Comparison of ENCODE assay signal across 14 cellular contexts in the genomic region with DNA sequence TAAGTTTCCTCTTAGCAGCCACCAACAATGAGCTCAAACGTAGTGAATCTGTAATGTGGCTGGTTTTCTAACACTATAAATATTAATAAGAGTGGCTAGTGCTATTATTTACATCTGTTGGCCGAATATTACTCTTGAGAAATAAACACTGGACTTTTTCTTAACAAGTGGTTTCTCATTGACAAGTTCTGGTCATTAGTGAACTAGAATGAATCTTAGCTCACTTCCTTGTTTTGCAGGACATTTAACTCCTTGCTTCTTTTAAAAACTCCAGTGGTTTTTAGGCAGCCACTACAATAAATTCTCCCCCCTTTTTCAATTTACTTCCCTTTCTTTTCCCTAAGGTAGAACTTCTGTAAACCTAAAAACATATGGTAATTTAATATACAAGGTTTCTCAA.
DNase-seq lines count a peak whose midpoint lies in the region; ATAC-seq and TF ChIP-seq lines count a peak whose summit lies in the region.
"Had no signal": no experiment of that assay in that cellular context is flagged by ENCODE, and none has a peak within 500 bp of the region (broad histone marks: within the 10 kb centered on the region; RNA-seq: fewer than 3 reads in every experiment).

No MANE protein-coding gene starts in this region.

- TF ChIP-seq CTCF in testis (IDR thresholded peaks at IDR 0.05), result no peak

- H3K4me1 Mint-ChIP-seq in activated T-cell treated with anti-CD3 and anti-CD28 coated beads, Interleukin-2, amount 50 U/mL, for 72 hours (ENCODE audit: low read depth), result no peaks in the 10 kb centered on the region
- peaks cover 7% of the 10 kb centered on the region in 2 donors for H3K4me1 Mint-ChIP-seq in effector memory CD8-positive, alpha-beta T cell (ENCODE audit: low read depth in 2 of 2)
- no peaks in the 10 kb centered on the region for H3K4me1 Mint-ChIP-seq in stimulated activated memory B cell treated with anti-CD40 and anti-IgM and Interleukin-4, amounts not matched to agents 10 μg/mL and 1 μg/mL and 100 μg/mL, for 72 hours

- H3K27ac ChIP-seq in testis, result no peak overlapping the region
- H3K27ac ChIP-seq: Peyer's patch had no signal

- H3K27me3 ChIP-seq in testis, result no peaks in the 10 kb centered on the region
- H3K27me3 ChIP-seq: Peyer's patch had no signal

- no peaks in the 10 kb centered on the region for H3K36me3 ChIP-seq in testis (ENCODE audit: low read depth, missing control alignments)

- no peaks in the 10 kb centered on the region for H3K4me1 ChIP-seq in testis
- H3K4me1 ChIP-seq: Peyer's patch had no signal

- H3K36me3 Mint-ChIP-seq in activated T-cell treated with anti-CD3 and anti-CD28 coated beads, Interleukin-2, amount 50 U/mL, for 72 hours (ENCODE audit: insufficient read depth in 2 of 2), result peaks cover 3 to 9% of the 10 kb centered on the region in 2 donors
- peaks cover 38% of the 10 kb centered on the region for H3K36me3 Mint-ChIP-seq in effector memory CD8-positive, alpha-beta T cell (ENCODE audit: insufficient read depth)
- H3K36me3 Mint-ChIP-seq in stimulated activated memory B cell treated with anti-CD40 and anti-IgM and Interleukin-4, amounts not matched to agents 10 μg/mL and 1 μg/mL and 100 μg/mL, for 72 hours, result peaks cover 51% of the 10 kb centered on the region

- no peaks in the 10 kb centered on the region for H3K9me3 Mint-ChIP-seq in activated T-cell treated with anti-CD3 and anti-CD28 coated beads, Interleukin-2, amount 50 U/mL, for 72 hours
- H3K9me3 Mint-ChIP-seq in effector memory CD8-positive, alpha-beta T cell, result no peaks in the 10 kb centered on the region
- peaks cover 3% of the 10 kb centered on the region for H3K9me3 Mint-ChIP-seq in stimulated activated memory B cell treated with anti-CD40 and anti-IgM and Interleukin-4, amounts not matched to agents 10 μg/mL and 1 μg/mL and 100 μg/mL, for 72 hours
- H3K9me3 Mint-ChIP-seq: H9 had no signal

- ATAC-seq in activated T-cell treated with anti-CD3 and anti-CD28 coated beads, Interleukin-2, amount 50 U/mL, for 72 hours (replicated peaks in 1 of 2), result no peak
- ATAC-seq in effector memory CD8-positive, alpha-beta T cell (replicated peaks), result no peak
- ATAC-seq in stimulated activated memory B cell treated with anti-CD40 and anti-IgM and Interleukin-4, amounts not matched to agents 10 μg/mL and 1 μg/mL and 100 μg/mL, for 72 hours, result no peak
- ATAC-seq in HG03097 (IDR thresholded peaks at IDR 0.05; ENCODE audit: low FRiP score, unreplicated experiment), result no peak
- ATAC-seq: Right ventricle myocardium inferior had no signal

- no peaks in the 10 kb centered on the region for H3K27me3 Mint-ChIP-seq in activated T-cell treated with anti-CD3 and anti-CD28 coated beads, Interleukin-2, amount 50 U/mL, for 72 hours (ENCODE audit: low read depth)
- H3K27me3 Mint-ChIP-seq in effector memory CD8-positive, alpha-beta T cell, result no peaks in the 10 kb centered on the region
- H3K27me3 Mint-ChIP-seq in stimulated activated memory B cell treated with anti-CD40 and anti-IgM and Interleukin-4, amounts not matched to agents 10 μg/mL and 1 μg/mL and 100 μg/mL, for 72 hours, result no peaks in the 10 kb centered on the region

- peak overlapping the region; percentile 89 for H3K27ac Mint-ChIP-seq in activated T-cell treated with anti-CD3 and anti-CD28 coated beads, Interleukin-2, amount 50 U/mL, for 72 hours
- peak overlapping the region; percentile 8 to 15 for H3K27ac Mint-ChIP-seq in effector memory CD8-positive, alpha-beta T cell
- H3K27ac Mint-ChIP-seq in stimulated activated memory B cell treated with anti-CD40 and anti-IgM and Interleukin-4, amounts not matched to agents 10 μg/mL and 1 μg/mL and 100 μg/mL, for 72 hours, result peak overlapping the region; percentile 28
- H3K27ac Mint-ChIP-seq: H9 had no signal

- DNase-seq in activated T-cell treated with anti-CD3 and anti-CD28 coated beads, Interleukin-2, amount 50 U/mL, for 72 hours, result no peak
- DNase-seq in activated T-cell treated with anti-CD3 and anti-CD28 coated beads for 4 hours (no peak), OCI-M1 (lab: John Stamatoyannopoulos, UW) (peak; percentile 24), testis (no peak)
- no peak for DNase-seq in effector memory CD8-positive, alpha-beta T cell
- no peak for DNase-seq in activated CD8-positive, alpha-beta memory T cell treated with anti-CD3 and anti-CD28 coated beads, Interleukin-2, amount 50 U/mL, for 4 hours
- DNase-seq: H9, NCI-H1417 treated with DMSO at 0.1 percent for 48 hours, NCI-H2029, NCI-H774, Peyer's patch had no signal

- TF ChIP-seq POLR2A in testis (IDR thresholded peaks at IDR 0.05), result no peak

- 55 to 72% methylated on average over 2 of the region's 2 CpGs for WGBS in testis, 2 donors

- intact Hi-C loops in testis (cut with DNase I; ENCODE audit: low total_unique reads), result no loop called here

- H3K4me3 ChIP-seq in testis, result no peak overlapping the region
- H3K4me3 ChIP-seq: Peyer's patch had no signal

- H3K4me3 Mint-ChIP-seq in activated T-cell treated with anti-CD3 and anti-CD28 coated beads, Interleukin-2, amount 50 U/mL, for 72 hours, result no peak overlapping the region
- H3K4me3 Mint-ChIP-seq in effector memory CD8-positive, alpha-beta T cell, result no peak overlapping the region
- no peak overlapping the region for H3K4me3 Mint-ChIP-seq in stimulated activated memory B cell treated with anti-CD40 and anti-IgM and Interleukin-4, amounts not matched to agents 10 μg/mL and 1 μg/mL and 100 μg/mL, for 72 hours
- H3K4me3 Mint-ChIP-seq: H9 had no signal

- H3K9me3 ChIP-seq in testis, result no peaks in the 10 kb centered on the region
- H3K9me3 ChIP-seq: Peyer's patch had no signal

Comparison
In these comparisons a context has a peak if more than half of its experiments do, and no peak if none do; other contexts are left out.
1. H3K27ac Mint-ChIP-seq: peak in every context shown above with its lines; median percentile 89 in activated T-cell treated with anti-CD3 and anti-CD28 coated beads, Interleukin-2, amount 50 U/mL, for 72 hours; 28 in stimulated activated memory B cell treated with anti-CD40 and anti-IgM and Interleukin-4, amounts not matched to agents 10 μg/mL and 1 μg/mL and 100 μg/mL, for 72 hours; 12 in effector memory CD8-positive, alpha-beta T cell.